ENCODE assay signal across 8 cellular contexts in genomic region chr17:38853292-38854219, GRCh38. TPM values are rescaled to one million over a fixed set of nuclear protein-coding genes. Genes with fewer than 3 reads are reported as not detected.
A peak's percentile ranks its signal among the peaks of the same experiment; 100 is the strongest.
DNase-seq lines count a peak whose midpoint lies in the region; ATAC-seq and TF ChIP-seq lines count a peak whose summit lies in the region.

Gene RPL23 (minus strand): TSS chr17:38853721. CDS start chr17:38853710, 11 bp downstream.

- H3K4me3 ChIP-seq in choroid plexus epithelial cell (ENCODE audit: low read depth, low read length): peak within 1 kb of the TSS; percentile 87

- TF ChIP-seq POLR2A in GM19193 (IDR thresholded peaks at IDR 0.05; ENCODE audit: extremely low read depth, insufficient read depth, insufficient read length): peak; percentile 99

- intact Hi-C loops in activated CD4-positive, alpha-beta T cell treated with anti-CD3 and anti-CD28 coated beads for 36 hours (cut with DNase I, micrococcal nuclease): loop anchor here (1.0 to 10.0 kb wide), 14 partner anchors 15 to 1127 kb away; partner anchors contain the start of genes CWC25 (in 2 of the 2), PSMB3 (in 2 of the 2), EPOP (in 1 of the 2) and FBXL20 (in 1 of the 2)

- H3K36me3 Mint-ChIP-seq in activated CD4-positive, alpha-beta T cell treated with anti-CD3 and anti-CD28 coated beads for 36 hours (ENCODE audit: low read depth): peaks cover 48% of the 10 kb centered on the region

- no peaks in the 10 kb centered on the region for H3K9me3 Mint-ChIP-seq in activated CD4-positive, alpha-beta T cell treated with anti-CD3 and anti-CD28 coated beads for 36 hours (ENCODE audit: low read depth)

- DNase-seq in AG20443 (ENCODE audit: low spot score) (peak; percentile 94), NCI-H524 treated with DMSO at 0.1 percent for 48 hours (lab: John Stamatoyannopoulos, UW) (peak; percentile 96), choroid plexus epithelial cell (ENCODE audit: low read depth) (peak; percentile 98), kidney tubule cell (ENCODE audit: low spot score) (peak; percentile 97)
- peak; percentile 96 for DNase-seq in activated CD4-positive, alpha-beta T cell treated with anti-CD3 and anti-CD28 coated beads for 36 hours
- peak; percentile 77 to 79 for DNase-seq in stimulated activated CD4-positive, alpha-beta T cell treated with anti-CD3 and anti-CD28 coated beads, Interleukin-1b, Interleukin-23, amount 100 ng/mL, for 1 hour (ENCODE audit: low read depth in 2 of 2)

- ATAC-seq in HG03439 (IDR thresholded peaks at IDR 0.05; ENCODE audit: unreplicated experiment): peak; percentile 66
- ATAC-seq in activated CD4-positive, alpha-beta T cell treated with anti-CD3 and anti-CD28 coated beads for 36 hours: peak; percentile 87

- POLR2A ChIA-PET in activated CD4-positive, alpha-beta T cell treated with anti-CD3 and anti-CD28 coated beads for 36 hours (lab: Charles Lee): interaction anchor here (0.5 to 3.0 kb wide), 15 partner anchors 9 to 614 kb away, joined by 3 to 36 read pairs (median 4); partner anchors contain the start of genes CWC25, LASP1 and MLLT6

- peak within 1 kb of the TSS; percentile 99 for H3K27ac Mint-ChIP-seq in activated CD4-positive, alpha-beta T cell treated with anti-CD3 and anti-CD28 coated beads for 36 hours

- peak within 1 kb of the TSS; percentile 99 for H3K4me3 Mint-ChIP-seq in activated CD4-positive, alpha-beta T cell treated with anti-CD3 and anti-CD28 coated beads for 36 hours

- H3K4me1 Mint-ChIP-seq in activated CD4-positive, alpha-beta T cell treated with anti-CD3 and anti-CD28 coated beads for 36 hours: peaks cover 46% of the 10 kb centered on the region

- CTCF ChIA-PET in activated CD4-positive, alpha-beta T cell treated with anti-CD3 and anti-CD28 coated beads for 36 hours (lab: Charles Lee): interaction anchor here (0.5 to 3.1 kb wide), 13 partner anchors 14 to 348 kb away, joined by 3 to 9 read pairs (median 4); partner anchors contain the start of gene LASP1NB

- TF ChIP-seq CTCF in choroid plexus epithelial cell (conservative IDR thresholded peaks at IDR 0.05; ENCODE audit: low read depth, low read length): no peak

- no peaks in the 10 kb centered on the region for H3K27me3 Mint-ChIP-seq in activated CD4-positive, alpha-beta T cell treated with anti-CD3 and anti-CD28 coated beads for 36 hours

RNA-seq across cellular contexts. Expression of gene RPL23, which starts in this region (rescaled TPM):
- 1,000 to 10,000 TPM; 1,886 to 1,896 TPM for total RNA-seq in activated CD4-positive, alpha-beta T cell treated with anti-CD3 and anti-CD28 coated beads for 36 hours

Comparison
In these comparisons a context has a peak if more than half of its experiments do, and no peak if none do; other contexts are left out.
1. Peak in every context shown above with its lines: DNase-seq, ATAC-seq and H3K4me3 ChIP-seq.